In the genomic region with DNA sequence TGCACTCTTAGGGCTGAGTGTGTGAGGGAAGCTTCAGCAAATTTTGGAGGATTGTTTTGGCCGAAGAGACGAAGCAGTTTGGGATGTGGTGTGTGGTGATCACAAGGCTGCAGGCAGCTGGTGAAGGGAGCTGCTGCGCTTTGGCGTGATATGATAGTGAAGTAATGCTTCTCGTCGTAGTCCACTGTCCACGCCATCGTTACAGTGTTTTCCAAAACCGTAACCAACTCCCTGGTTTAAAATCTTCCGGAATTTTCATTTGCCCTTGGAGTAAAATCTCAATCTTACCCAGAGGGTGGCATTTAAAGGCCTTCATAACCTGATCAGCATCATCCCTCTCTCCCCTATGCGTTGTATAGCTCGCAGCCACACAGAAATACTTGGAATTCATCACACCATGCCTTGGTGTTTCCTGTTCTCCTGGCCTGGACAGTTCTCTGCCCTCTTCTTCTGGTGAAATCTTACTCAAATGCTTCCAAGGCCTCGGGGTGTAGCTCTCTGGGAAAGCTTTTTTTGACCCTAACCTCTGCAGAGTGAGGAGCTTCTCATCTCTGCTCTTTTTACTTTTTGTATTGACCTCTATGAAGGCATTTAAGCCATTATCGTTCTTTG, we compare ENCODE assay signal across 8 cellular contexts. TPM values are rescaled to one million over a fixed set of nuclear protein-coding genes. Genes with fewer than 3 reads are reported as not detected.
DNase-seq lines count a peak whose midpoint lies in the region; ATAC-seq lines count a peak whose summit lies in the region.

No MANE protein-coding gene starts in this region.

- peak overlapping the region; percentile 90 for H3K27ac ChIP-seq in muscle layer of duodenum (ENCODE audit: low read length)

- ATAC-seq in HG03135 (IDR thresholded peaks at IDR 0.05; ENCODE audit: unreplicated experiment) (peak; percentile 15), esophagus mucosa (peak; percentile 38)

- peak; percentile 4 for DNase-seq in stimulated activated CD8-positive, alpha-beta memory T cell treated with anti-CD3 and anti-CD28 coated beads, Interleukin-12 subunit alpha, Interleukin-12 subunit beta, amount 100 ng/mL, for 1 hour (ENCODE audit: low read depth)
- no peak for DNase-seq in stimulated activated CD8-positive, alpha-beta memory T cell treated with anti-CD3 and anti-CD28 coated beads, Interleukin-4, amount 100 ng/mL, for 48 hours
- DNase-seq in SW480 (ENCODE audit: low spot score) (peak; percentile 41), NCI-H2029 (lab: John Stamatoyannopoulos, UW) (no peak), GM19238 (ENCODE audit: insufficient read length, low spot score) (no peak)

- no peaks in the 10 kb centered on the region for H3K27me3 ChIP-seq in muscle layer of duodenum (ENCODE audit: low read depth, low read length)

- H3K4me1 ChIP-seq in muscle layer of duodenum (ENCODE audit: control insufficient read depth in 1 of 2, insufficient read depth in 2 of 2, low read length in 2 of 2): peaks cover 7 to 18% of the 10 kb centered on the region in 2 donors

- peak overlapping the region; percentile 94 to 96 for H3K4me3 ChIP-seq in muscle layer of duodenum (ENCODE audit: low read depth in 1 of 2, low read length in 2 of 2)

- H3K36me3 ChIP-seq in muscle layer of duodenum (ENCODE audit: control insufficient read depth in 1 of 2, insufficient read depth in 2 of 2, low read length in 2 of 2): no peaks in the 10 kb centered on the region

- no peaks in the 10 kb centered on the region for H3K9me3 ChIP-seq in muscle layer of duodenum (ENCODE audit: control insufficient read depth in 1 of 2, low read length in 2 of 2)

RNA-seq across cellular contexts. Expression of a gene that starts 0.8 kb away (rescaled TPM):
- 16.1 TPM for total RNA-seq in esophagus mucosa

Comparison
In these comparisons a context has a peak if more than half of its experiments do, and no peak if none do; other contexts are left out.
1. DNase-seq: peak in stimulated activated CD8-positive, alpha-beta memory T cell treated with anti-CD3 and anti-CD28 coated beads, Interleukin-12 subunit alpha, Interleukin-12 subunit beta, amount 100 ng/mL, for 1 hour (single experiment) and SW480 (single experiment); none in stimulated activated CD8-positive, alpha-beta memory T cell treated with anti-CD3 and anti-CD28 coated beads, Interleukin-4, amount 100 ng/mL, for 48 hours (single experiment), NCI-H2029 (single experiment) and GM19238 (single experiment).